ENCODE assay signal across 15 cellular contexts in genomic region chr10:79105164-79105739, GRCh38. TPM values are rescaled to one million over a fixed set of nuclear protein-coding genes. Genes with fewer than 3 reads are reported as not detected.
DNase-seq lines count a peak whose midpoint lies in the region; ATAC-seq, FAIRE-seq and TF ChIP-seq lines count a peak whose summit lies in the region.
"Had no signal": no experiment of that assay in that cellular context is flagged by ENCODE, and none has a peak within 500 bp of the region (broad histone marks: within the 10 kb centered on the region; RNA-seq: fewer than 3 reads in every experiment).

No MANE protein-coding gene starts in this region.

- H3K4me3 ChIP-seq in adrenal gland: no peak overlapping the region
- H3K4me3 ChIP-seq in HepG2 (replicated peaks in 1 of 3; ENCODE audit: insufficient read depth in 1 of 3, low read depth in 2 of 3, low read length in 3 of 3): no peak overlapping the region; a peak in 1 of 6 replicates
- no peak overlapping the region for H3K4me3 ChIP-seq in suprapubic skin
- H3K4me3 ChIP-seq in aorta (ENCODE audit: low read length in 2 of 2): no peak overlapping the region

- H3K4me1 ChIP-seq in adrenal gland (replicated peaks in 1 of 2) (peaks cover 40 to 76% of the 10 kb centered on the region in 2 donors), HepG2 (ENCODE audit: insufficient read depth, low read length) (peaks cover 88% of the 10 kb centered on the region), suprapubic skin (peaks cover 90% of the 10 kb centered on the region), aorta (ENCODE audit: control insufficient read depth in 1 of 2, insufficient read depth in 2 of 2, low read length in 2 of 2) (no peaks in the 10 kb centered on the region)

- H3K79me2 ChIP-seq in HepG2 (ENCODE audit: insufficient read depth, low read length): peaks cover 100% of the 10 kb centered on the region

- TF ChIP-seq EP300 in HepG2 (IDR thresholded peaks at IDR 0.05; ENCODE audit: low read depth in 2 of 2, low read length in 2 of 2) (peak in 1 of 2 experiments; percentile 58; a peak in 2 of 4 replicates), HepG2 (CRISPR knock-in tag; IDR thresholded peaks at IDR 0.05; ENCODE audit: borderline replicate concordance) (no peak), suprapubic skin (IDR thresholded peaks at IDR 0.05) (no peak)

- H3K36me3 ChIP-seq in adrenal gland (replicated peaks in 1 of 2) (no peaks in the 10 kb centered on the region), HepG2 (replicated peaks in 1 of 2; ENCODE audit: control insufficient read depth in 1 of 2, insufficient read depth in 2 of 2, low read length in 2 of 2) (peaks cover under 1 to 4% of the 10 kb centered on the region in 2 experiments; a peak in 3 of 5 replicates), suprapubic skin (peaks cover under 1% of the 10 kb centered on the region), aorta (ENCODE audit: control insufficient read depth in 1 of 2, insufficient read depth in 2 of 2, low read length in 1 of 2) (no peaks in the 10 kb centered on the region)

- H3K9ac ChIP-seq in HepG2 (ENCODE audit: insufficient read depth, low read depth, low read length): no peak overlapping the region; the same call in 1 of the 2 replicates

- FAIRE-seq in HepG2 (lab: Jason Lieb, UNC): peak; percentile 96

- DNase-seq in NCI-H1092 treated with DMSO at 0.1 percent for 48 hours (lab: John Stamatoyannopoulos, UW) (peak; percentile 5), NCI-H1092 (lab: John Stamatoyannopoulos, UW) (no peak), adrenal gland (peak in 5 of 7 donors; percentile 46 to 60 (median 56)), HepG2 (ENCODE audit: low spot score) (peak; percentile 90), suprapubic skin (ENCODE audit: low spot score in 2 of 2) (no peak), T-helper 2 cell (no peak), aorta (no peak)
- DNase-seq in activated CD4-positive, alpha-beta T cell treated with anti-CD3 and anti-CD28 coated beads, Interleukin-2, amount 50 U/mL, for 1 hour: no peak
- DNase-seq: 8988T; activated CD4-positive, alpha-beta T cell treated with anti-CD3 and anti-CD28 coated beads for 36 hours; central memory CD4-positive, alpha-beta T cell; NK-92 treated with Interleukin-12 subunit alpha and Interleukin-12 subunit beta, amount 100 ng/mL, for 24 hours; occipital lobe; stimulated activated CD4-positive, alpha-beta T cell treated with anti-CD3 and anti-CD28 coated beads, Interleukin-2, amount 100 ng/mL, for 24 hours had no signal

- intact Hi-C loops in adrenal gland (cut with DNase I): no loop called here
- intact Hi-C loops in HepG2 (cut with micrococcal nuclease; ENCODE audit: unreplicated experiment): loop anchor here (1.0 to 5.0 kb wide), 3 partner anchors 11 to 92 kb away; no protein-coding TSS in a partner anchor
- intact Hi-C loops in aorta (cut with DNase I): no loop called here

- H3K9me3 ChIP-seq in adrenal gland (replicated peaks in 1 of 3) (no peaks in the 10 kb centered on the region), HepG2 (ENCODE audit: low read length) (no peaks in the 10 kb centered on the region), suprapubic skin (no peaks in the 10 kb centered on the region), aorta (ENCODE audit: control insufficient read depth, low read length) (no peaks in the 10 kb centered on the region)

- H3K27me3 ChIP-seq in adrenal gland (no peaks in the 10 kb centered on the region), HepG2 (ENCODE audit: control insufficient read depth in 1 of 2, insufficient read depth in 2 of 2, low read length in 2 of 2) (no peaks in the 10 kb centered on the region), suprapubic skin (no peaks in the 10 kb centered on the region), aorta (ENCODE audit: control insufficient read depth in 1 of 2, insufficient read depth in 2 of 2, low read length in 1 of 2) (no peaks in the 10 kb centered on the region)

- no peak for TF ChIP-seq POLR2A in adrenal gland (IDR thresholded peaks at IDR 0.05)
- TF ChIP-seq POLR2A in HepG2 (IDR thresholded peaks at IDR 0.05; ENCODE audit: insufficient read depth in 1 of 2, low read depth in 2 of 2, low read length in 2 of 2): no peak
- no peak for TF ChIP-seq POLR2A in suprapubic skin (IDR thresholded peaks at IDR 0.05)

- H3K27ac ChIP-seq in adrenal gland: peak overlapping the region in 4 of 5 donors; percentile 27 to 74 (median 66)
- H3K27ac ChIP-seq in HepG2 (ENCODE audit: extremely low read length, insufficient read depth, low read length): peak overlapping the region; percentile 69
- peak overlapping the region; percentile 19 for H3K27ac ChIP-seq in suprapubic skin
- H3K27ac ChIP-seq in aorta (ENCODE audit: low read depth in 1 of 2, low read length in 2 of 2): no peak overlapping the region

- H3K4me2 ChIP-seq in HepG2 (ENCODE audit: low read depth, low read length): peak overlapping the region; percentile 53

- TF ChIP-seq CTCF in adrenal gland (IDR thresholded peaks at IDR 0.05) (peak in 5 of 6 experiments; percentile 31 to 40 (median 36)), HepG2 (CRISPR knock-in tag; IDR thresholded peaks at IDR 0.05) (peak; percentile 28), suprapubic skin (IDR thresholded peaks at IDR 0.05) (peak in 1 of 2 donors; percentile 13)

- POLR2A ChIA-PET in HepG2 (lab: Yijun Ruan, JAX): interaction anchor here (1.0 to 2.6 kb wide), 5 partner anchors 11 to 72 kb away, joined by 4 to 13 read pairs (median 6); no protein-coding TSS in a partner anchor

- H4K20me1 ChIP-seq in HepG2 (ENCODE audit: insufficient read depth, low read length): peaks cover 97% of the 10 kb centered on the region

- in situ Hi-C loops in HepG2 (cut with HindIII; ENCODE audit: extremely low pct_ligation_motif_present, low pct_unique_long_range_greater_than_20kb): no loop called here

- no peak overlapping the region for H2AFZ ChIP-seq in HepG2 (ENCODE audit: low read length)

- CTCF ChIA-PET in HepG2 (lab: Yijun Ruan, JAX; ENCODE audit: low intra/inter-chr PET ratio, low total read pairs): no interaction called here

- TF ChIP-seq RAD21 in HepG2 (CRISPR knock-in tag; IDR thresholded peaks at IDR 0.05): peak; percentile 37; the same call in 1 of the 2 replicates

- peak; percentile 93 for ATAC-seq in HepG2
- no peak for ATAC-seq in aorta (ENCODE audit: low FRiP score)
- ATAC-seq: activated CD4-positive, alpha-beta T cell treated with anti-CD3 and anti-CD28 coated beads for 36 hours; stimulated activated memory B cell treated with anti-CD40 and anti-IgM and Interleukin-4, amounts not matched to agents 10 μg/mL and 1 μg/mL and 100 μg/mL, for 72 hours had no signal

- 30 to 39% (median 37%) methylated on average over 10 of the region's 10 CpGs for WGBS in adrenal gland, 4 donors
- 31% methylated on average over 6 of the region's 10 CpGs for WGBS in HepG2 (ENCODE audit: low lambda C conversion rate)
- WGBS in suprapubic skin: 56% methylated on average over 10 of the region's 10 CpGs
- 83 to 87% methylated on average over 10 of the region's 10 CpGs for WGBS in aorta, 2 donors

- BruUV-seq in HepG2 (replicated peaks; lab: Mats Ljungman, UMichigan): TSS peak; percentile 26

TF ChIP-seq in HepG2, 621 proteins besides CTCF, POLR2A, EP300 and RAD21 (continues in another document):
- TF ChIP-seq ZNF17 (CRISPR knock-in tag; IDR thresholded peaks at IDR 0.05) (no peak), SMC3 (IDR thresholded peaks at IDR 0.05; ENCODE audit: low read length) (peak; percentile 47; the same call in 1 of the 2 replicates), CENPX (CRISPR knock-in tag; IDR thresholded peaks at IDR 0.05) (no peak), DNMT3B (CRISPR knock-in tag; conservative IDR thresholded peaks at IDR 0.05) (no peak), ZKSCAN8 (CRISPR knock-in tag; IDR thresholded peaks at IDR 0.05; ENCODE audit: borderline replicate concordance) (peak; percentile 49; the same call in 1 of the 2 replicates), HNRNPH1 (optimal IDR thresholded peaks at IDR 0.05; ENCODE audit: low read depth, low read length) (no peak), GABPB1 (CRISPR knock-in tag; IDR thresholded peaks at IDR 0.05) (no peak), ZNF784 (CRISPR knock-in tag; IDR thresholded peaks at IDR 0.05; ENCODE audit: borderline replicate concordance) (no peak)

RNA-seq across cellular contexts. Expression of gene ZMIZ1, which starts 36.5 kb away (rescaled TPM):
- 100 to 1,000 TPM in 1 of 8 donors, 10 to 100 TPM in 7; 47.9 to 113 (median 58.7) TPM for total RNA-seq in adrenal gland
- 100 to 1,000 TPM in 1 of 3 donors, 10 to 100 TPM in 2; 17.9 to 109 (median 32.2) TPM for polyA plus RNA-seq in adrenal gland
- 5.3 and 11.0 TPM in 2 replicates for total RNA-seq in HepG2 (2016; rRNA removed; fragmentation: Illumina TruSeq; extraction: Trizol)
- 2.3 and 2.6 TPM in 2 replicates for total RNA-seq in HepG2 (2016; cell fraction: cytosol; rRNA removed; fragmentation: Illumina TruSeq; extraction: Trizol; ENCODE audit: low read depth)
- 5.2 and 10.5 TPM in 2 replicates for total RNA-seq in HepG2 (2016; cell fraction: insoluble cytoplasmic fraction; rRNA removed; fragmentation: Illumina TruSeq; extraction: Trizol)
- 7.0 and 7.7 TPM in 2 replicates for total RNA-seq in HepG2 (2016; cell fraction: membrane; rRNA removed; fragmentation: Illumina TruSeq; extraction: Trizol)
- 9.9 and 13.1 TPM in 2 replicates for total RNA-seq in HepG2 (2016; cell fraction: nucleus; rRNA removed; fragmentation: Illumina TruSeq; extraction: Trizol)
- 8.8 and 10.2 TPM in 2 replicates for polyA plus RNA-seq in HepG2 (2011; rRNA removed)
- polyA plus RNA-seq in HepG2 (2011; cell fraction: cytosol; rRNA removed): 7.4 TPM in 2 replicates
- 42.1 and 46.0 TPM in 2 replicates for polyA plus RNA-seq in HepG2 (2011; cell fraction: nucleus; rRNA removed)
- polyA plus RNA-seq in HepG2 (2012): 22.4 and 32.5 TPM in 2 replicates
- polyA plus RNA-seq in HepG2 (2016; cell fraction: cytosol; fragmentation: Illumina TruSeq; extraction: Trizol; ENCODE audit: low read depth): 0.69 and 1.1 TPM in 2 replicates
- 16.0 and 20.6 TPM in 2 replicates for polyA plus RNA-seq in HepG2 (2016; cell fraction: insoluble cytoplasmic fraction; fragmentation: Illumina TruSeq; extraction: Trizol; ENCODE audit: low read depth)
- polyA plus RNA-seq in HepG2 (2016; cell fraction: membrane; fragmentation: Illumina TruSeq; extraction: Trizol; ENCODE audit: low read depth): 2.4 and 3.8 TPM in 2 replicates
- polyA plus RNA-seq in HepG2 (2016; cell fraction: nucleus; fragmentation: Illumina TruSeq; extraction: Trizol; ENCODE audit: insufficient read depth, low read depth): 25.8 and 26.9 TPM in 2 replicates
- polyA minus RNA-seq in HepG2 (2011; rRNA and poly(A)+ RNA removed; ENCODE audit: low replicate concordance): 7.8 and 28.6 TPM in 2 replicates
- polyA minus RNA-seq in HepG2 (2011; cell fraction: cytosol; rRNA and poly(A)+ RNA removed): 19.5 and 20.1 TPM in 2 replicates
- 27.4 and 29.2 TPM in 2 replicates for polyA minus RNA-seq in HepG2 (2011; cell fraction: nucleus; rRNA and poly(A)+ RNA removed)
- 100 to 1,000 TPM in 1 of 4 donors, 10 to 100 TPM in 3; 71.9 to 104 (median 79.5) TPM for total RNA-seq in suprapubic skin
- 10 to 100 TPM; 48.5 to 84.1 TPM for total RNA-seq in aorta
- 1 to 10 TPM; 7.8 to 8.0 TPM for polyA plus RNA-seq in aorta

Comparison
In these comparisons a context has a peak if more than half of its experiments do, and no peak if none do; other contexts are left out.
1. DNase-seq: peak in NCI-H1092 treated with DMSO at 0.1 percent for 48 hours (single experiment), adrenal gland (5 of 7) and HepG2 (single experiment); none in NCI-H1092 (single experiment), suprapubic skin (0 of 2), T-helper 2 cell (0 of 5), activated CD4-positive, alpha-beta T cell treated with anti-CD3 and anti-CD28 coated beads, Interleukin-2, amount 50 U/mL, for 1 hour (single experiment) and aorta (0 of 2).
2. H3K27ac ChIP-seq: peak in adrenal gland (4 of 5), HepG2 (single experiment) and suprapubic skin (single experiment); none in aorta (0 of 2).